ENCODE assay signal across 31 cellular contexts in genomic region chr2:177691177-177691576, GRCh38.
"Had no signal": no experiment of that assay in that cellular context is flagged by ENCODE, and none has a peak within 500 bp of the region (broad histone marks: within the 10 kb centered on the region; RNA-seq: fewer than 3 reads in every experiment).

No MANE protein-coding gene starts in this region.

- H3K9me3 Mint-ChIP-seq: activated CD4-positive, alpha-beta memory T cell treated with anti-CD3 and anti-CD28 coated beads for 36 hours; activated CD4-positive, alpha-beta T cell treated with anti-CD3 and anti-CD28 coated beads, Interleukin-2, amount 10 ng/mL, durations not matched to agents 24 days and 14 days; activated naive CD4-positive, alpha-beta T cell treated with anti-CD3 and anti-CD28 coated beads, Interleukin-2, amount 50 U/mL, for 24 hours; activated naive CD8-positive, alpha-beta T cell treated with anti-CD3 and anti-CD28 coated beads, Interleukin-2, amount 50 U/mL, for 24 hours; activated T-cell treated with anti-CD3 and anti-CD28 coated beads, Interleukin-2, amount 50 U/mL, for 24 hours; dendritic cell treated with granulocyte-macrophage colony-stimulating factor and Interleukin-4, amounts not matched to agents 40 ng/mL and 50 ng/mL, for 4 days; natural killer cell treated with Interleukin-12 subunit alpha and Interleukin-12 subunit beta and Interleukin-15 and Interleukin-18, amount 100 ng/mL, for 72 hours; stimulated activated memory B cell treated with anti-CD40 and anti-IgM and Interleukin-4, amounts not matched to agents 10 μg/mL and 1 μg/mL and 100 μg/mL, for 72 hours had no signal

- H3K4me3 Mint-ChIP-seq: activated CD4-positive, alpha-beta memory T cell treated with anti-CD3 and anti-CD28 coated beads for 36 hours; activated CD4-positive, alpha-beta T cell treated with anti-CD3 and anti-CD28 coated beads, Interleukin-2, amount 10 ng/mL, durations not matched to agents 24 days and 14 days; activated naive CD4-positive, alpha-beta T cell treated with anti-CD3 and anti-CD28 coated beads, Interleukin-2, amount 50 U/mL, for 24 hours; activated naive CD8-positive, alpha-beta T cell treated with anti-CD3 and anti-CD28 coated beads, Interleukin-2, amount 50 U/mL, for 24 hours; activated T-cell treated with anti-CD3 and anti-CD28 coated beads, Interleukin-2, amount 50 U/mL, for 24 hours; dendritic cell treated with granulocyte-macrophage colony-stimulating factor and Interleukin-4, amounts not matched to agents 40 ng/mL and 50 ng/mL, for 4 days; natural killer cell treated with Interleukin-12 subunit alpha and Interleukin-12 subunit beta and Interleukin-15 and Interleukin-18, amount 100 ng/mL, for 72 hours; stimulated activated memory B cell treated with anti-CD40 and anti-IgM and Interleukin-4, amounts not matched to agents 10 μg/mL and 1 μg/mL and 100 μg/mL, for 72 hours; T-helper 17 cell had no signal

- H3K4me3 ChIP-seq: breast epithelium, left ventricle myocardium inferior, lung, mucosa of descending colon, pancreas, psoas muscle, smooth muscle cell, stomach, thyroid gland, upper lobe of right lung had no signal

- H3K4me2 ChIP-seq: smooth muscle cell had no signal

- H3K36me3 Mint-ChIP-seq: activated CD4-positive, alpha-beta memory T cell treated with anti-CD3 and anti-CD28 coated beads for 36 hours; activated naive CD4-positive, alpha-beta T cell treated with anti-CD3 and anti-CD28 coated beads, Interleukin-2, amount 50 U/mL, for 24 hours; natural killer cell treated with Interleukin-12 subunit alpha and Interleukin-12 subunit beta and Interleukin-15 and Interleukin-18, amount 100 ng/mL, for 72 hours; stimulated activated memory B cell treated with anti-CD40 and anti-IgM and Interleukin-4, amounts not matched to agents 10 μg/mL and 1 μg/mL and 100 μg/mL, for 72 hours had no signal

- H3K9me3 ChIP-seq: breast epithelium, left ventricle myocardium inferior, mucosa of descending colon, neutrophil, pancreas, psoas muscle, stomach, thyroid gland, upper lobe of right lung had no signal

- ATAC-seq: activated naive CD8-positive, alpha-beta T cell treated with anti-CD3 and anti-CD28 coated beads, Interleukin-2, amount 50 U/mL, for 24 hours; mucosa of descending colon; natural killer cell treated with Interleukin-12 subunit alpha and Interleukin-12 subunit beta and Interleukin-15 and Interleukin-18, amount 100 ng/mL, for 72 hours; pancreas; psoas muscle; stimulated activated memory B cell treated with anti-CD40 and anti-IgM and Interleukin-4, amounts not matched to agents 10 μg/mL and 1 μg/mL and 100 μg/mL, for 72 hours; T-helper 17 cell; upper lobe of right lung had no signal

- H3K27ac ChIP-seq: breast epithelium, epithelial cell of prostate, left ventricle myocardium inferior, neutrophil, psoas muscle, stomach, thyroid gland, upper lobe of right lung, WERI-Rb-1 had no signal

- H3K4me1 Mint-ChIP-seq: activated naive CD8-positive, alpha-beta T cell treated with anti-CD3 and anti-CD28 coated beads, Interleukin-2, amount 50 U/mL, for 24 hours; stimulated activated memory B cell treated with anti-CD40 and anti-IgM and Interleukin-4, amounts not matched to agents 10 μg/mL and 1 μg/mL and 100 μg/mL, for 72 hours had no signal

- DNase-seq: activated CD4-positive, alpha-beta memory T cell treated with anti-CD3 and anti-CD28 coated beads for 36 hours; activated CD4-positive, alpha-beta T cell treated with anti-CD3 and anti-CD28 coated beads, Interleukin-2, amount 10 ng/mL, durations not matched to agents 24 days and 14 days; activated CD4-positive, CD25-positive, alpha-beta regulatory T cell treated with anti-CD3 and anti-CD28 coated beads, Interleukin-2, amount 50 U/mL, for 72 hours; activated CD8-positive, alpha-beta memory T cell treated with anti-CD3 and anti-CD28 coated beads, Interleukin-2, amount 50 U/mL, for 48 hours; activated naive CD8-positive, alpha-beta T cell treated with anti-CD3 and anti-CD28 coated beads, Interleukin-2, amount 50 U/mL, for 24 hours; activated T-cell treated with anti-CD3 and anti-CD28 coated beads, Interleukin-2, amount 50 U/mL, for 24 hours; amygdala; central memory CD4-positive, alpha-beta T cell; left ventricle myocardium inferior; mesendoderm; mucosa of descending colon; pancreas; psoas muscle; stimulated activated CD4-positive, alpha-beta T cell treated with anti-CD3 and anti-CD28 coated beads, Interleukin-1b, Interleukin-23, amount 100 ng/mL, for 48 hours; stimulated activated CD4-positive, alpha-beta T cell treated with anti-CD3 and anti-CD28 coated beads, Interleukin-4, amount 100 ng/mL, for 4 hours; stimulated activated CD8-positive, alpha-beta memory T cell treated with anti-CD3 and anti-CD28 coated beads, Interleukin-4, amount 100 ng/mL, for 48 hours; stomach; T-helper 17 cell; T1000; thyroid gland; upper lobe of right lung; WERI-Rb-1 had no signal

- H3K27ac Mint-ChIP-seq: activated CD4-positive, alpha-beta memory T cell treated with anti-CD3 and anti-CD28 coated beads for 36 hours; activated CD4-positive, alpha-beta T cell treated with anti-CD3 and anti-CD28 coated beads, Interleukin-2, amount 10 ng/mL, durations not matched to agents 24 days and 14 days; activated naive CD4-positive, alpha-beta T cell treated with anti-CD3 and anti-CD28 coated beads, Interleukin-2, amount 50 U/mL, for 24 hours; activated naive CD8-positive, alpha-beta T cell treated with anti-CD3 and anti-CD28 coated beads, Interleukin-2, amount 50 U/mL, for 24 hours; activated T-cell treated with anti-CD3 and anti-CD28 coated beads, Interleukin-2, amount 50 U/mL, for 24 hours; dendritic cell treated with granulocyte-macrophage colony-stimulating factor and Interleukin-4, amounts not matched to agents 40 ng/mL and 50 ng/mL, for 4 days; natural killer cell treated with Interleukin-12 subunit alpha and Interleukin-12 subunit beta and Interleukin-15 and Interleukin-18, amount 100 ng/mL, for 72 hours; stimulated activated memory B cell treated with anti-CD40 and anti-IgM and Interleukin-4, amounts not matched to agents 10 μg/mL and 1 μg/mL and 100 μg/mL, for 72 hours; T-helper 17 cell had no signal

- H3K27me3 Mint-ChIP-seq: activated naive CD8-positive, alpha-beta T cell treated with anti-CD3 and anti-CD28 coated beads, Interleukin-2, amount 50 U/mL, for 24 hours; dendritic cell treated with granulocyte-macrophage colony-stimulating factor and Interleukin-4, amounts not matched to agents 40 ng/mL and 50 ng/mL, for 4 days had no signal

- H3K27me3 ChIP-seq: breast epithelium, neutrophil, pancreas, stomach, thyroid gland, upper lobe of right lung had no signal

- H3K4me1 ChIP-seq: breast epithelium, left ventricle myocardium inferior, psoas muscle, stomach, thyroid gland, upper lobe of right lung had no signal

- H3K36me3 ChIP-seq: breast epithelium, left ventricle myocardium inferior, neutrophil, pancreas, stomach, thyroid gland, upper lobe of right lung, WERI-Rb-1 had no signal
